ENCODE assay signal across 23 cellular contexts in genomic region chr13:66673401-66673800, GRCh38.
DNase-seq lines count a peak whose midpoint lies in the region; ATAC-seq, FAIRE-seq and TF ChIP-seq lines count a peak whose summit lies in the region.
"Had no signal": no experiment of that assay in that cellular context is flagged by ENCODE, and none has a peak within 500 bp of the region (broad histone marks: within the 10 kb centered on the region; RNA-seq: fewer than 3 reads in every experiment).

No MANE protein-coding gene starts in this region.

- DNase-seq in HCT116 (ENCODE audit: low read depth, low spot score) = no peak
- peak; percentile 97 for DNase-seq in astrocyte (ENCODE audit: low read depth)
- DNase-seq in foreskin keratinocyte = peak; percentile 13 to 65
- DNase-seq in AML-193 (lab: John Stamatoyannopoulos, UW) = no peak
- DNase-seq in upper lobe of right lung = no peak
- DNase-seq in NCI-H2107 (lab: John Stamatoyannopoulos, UW) = no peak
- DNase-seq: activated CD8-positive, alpha-beta memory T cell treated with anti-CD3 and anti-CD28 coated beads for 24 hours; amygdala; dorsolateral prefrontal cortex; left ventricle myocardium inferior; NCI-H187 treated with DMSO at 0.1 percent for 48 hours; NCI-H524 treated with DMSO at 0.1 percent for 48 hours; PC-3; stimulated activated CD4-positive, alpha-beta T cell treated with anti-CD3 and anti-CD28 coated beads, Interleukin-12 subunit alpha, Interleukin-12 subunit beta, amount 100 ng/mL, for 4 hours; stimulated activated naive CD8-positive, alpha-beta T cell treated with anti-CD3 and anti-CD28 coated beads, Interleukin-15, Interleukin-2, amounts not matched to agents 100 U/mL and 50 U/mL, for 24 hours had no signal

- peaks cover 7% of the 10 kb centered on the region for H3K9me3 Mint-ChIP-seq in astrocyte (ENCODE audit: unreplicated experiment)

- H3K4me2 ChIP-seq in HCT116 (ENCODE audit: low read length) (no peak overlapping the region), astrocyte (ENCODE audit: low read length) (no peak overlapping the region)

- no peak overlapping the region for H3K4me3 ChIP-seq in ACC112 (ENCODE audit: low read depth, low read length)
- no peak overlapping the region for H3K4me3 ChIP-seq in HCT116 (replicated peaks in 1 of 2; ENCODE audit: low read depth in 1 of 2, low read length in 2 of 2)
- H3K4me3 ChIP-seq in astrocyte (ENCODE audit: insufficient read depth, low read depth, low read length) = no peak overlapping the region
- H3K4me3 ChIP-seq in upper lobe of right lung = no peak overlapping the region
- H3K4me3 ChIP-seq: dorsolateral prefrontal cortex, left ventricle myocardium inferior had no signal

- no peak for FAIRE-seq in astrocyte (lab: Jason Lieb, UNC)
- FAIRE-seq: D721Med, GM18507, GM19239 had no signal

- H3K27ac ChIP-seq in ACC112 (ENCODE audit: low read depth, low read length) (peak overlapping the region; percentile 59), HCT116 (ENCODE audit: low read depth, low read length) (no peak overlapping the region), astrocyte (ENCODE audit: low read depth, low read length) (no peak overlapping the region), foreskin keratinocyte (no peak overlapping the region), upper lobe of right lung (no peak overlapping the region)
- H3K27ac ChIP-seq: left ventricle myocardium inferior, VCaP had no signal

- no peaks in the 10 kb centered on the region for H3K27me3 Mint-ChIP-seq in astrocyte (ENCODE audit: low read depth, unreplicated experiment)
- H3K27me3 Mint-ChIP-seq: activated T-helper 17 cell treated with anti-CD3 and anti-CD28 coated beads, Interleukin-2, amount 50 U/mL, for 72 hours had no signal

- H3K9me3 ChIP-seq in HCT116 (ENCODE audit: control insufficient read depth in 1 of 2, insufficient read depth in 1 of 2, low read depth in 1 of 2, low read length in 2 of 2) = no peaks in the 10 kb centered on the region
- H3K9me3 ChIP-seq in astrocyte (ENCODE audit: insufficient read depth, low read depth, low read length) = peaks cover 3% of the 10 kb centered on the region
- H3K9me3 ChIP-seq in upper lobe of right lung = no peaks in the 10 kb centered on the region

- peak overlapping the region; percentile 85 for H3K27ac Mint-ChIP-seq in astrocyte (ENCODE audit: unreplicated experiment)
- H3K27ac Mint-ChIP-seq: activated T-helper 17 cell treated with anti-CD3 and anti-CD28 coated beads, Interleukin-2, amount 50 U/mL, for 72 hours had no signal

- no peaks in the 10 kb centered on the region for H3K79me2 ChIP-seq in ACC112 (ENCODE audit: control insufficient read depth, insufficient read depth, low read length, unreplicated experiment)
- no peaks in the 10 kb centered on the region for H3K79me2 ChIP-seq in HCT116 (ENCODE audit: insufficient read depth, low read length)
- no peaks in the 10 kb centered on the region for H3K79me2 ChIP-seq in astrocyte (ENCODE audit: insufficient read depth, low read length)

- H3K9ac ChIP-seq in HCT116 (ENCODE audit: low read length) (no peak overlapping the region), astrocyte (ENCODE audit: low read length) (no peak overlapping the region)

- intact Hi-C loops in HCT116 (cut with micrococcal nuclease) (no loop called here), upper lobe of right lung (cut with DNase I) (no loop called here)

- no peak overlapping the region for H3K4me3 Mint-ChIP-seq in astrocyte (ENCODE audit: unreplicated experiment)
- H3K4me3 Mint-ChIP-seq: activated T-helper 17 cell treated with anti-CD3 and anti-CD28 coated beads, Interleukin-2, amount 50 U/mL, for 72 hours had no signal

- H3K4me1 ChIP-seq in ACC112 (ENCODE audit: control insufficient read depth, insufficient read depth, low read length, unreplicated experiment) (peaks cover 12% of the 10 kb centered on the region), HCT116 (ENCODE audit: control insufficient read depth in 1 of 2, insufficient read depth in 2 of 2, low read length in 2 of 2) (peaks cover 0 to 5% of the 10 kb centered on the region in 2 experiments; a peak in 1 of 4 replicates), astrocyte (ENCODE audit: insufficient read depth, low read length) (no peaks in the 10 kb centered on the region), foreskin keratinocyte (no peaks in the 10 kb centered on the region), upper lobe of right lung (no peaks in the 10 kb centered on the region)
- H3K4me1 ChIP-seq: left ventricle myocardium inferior had no signal

- peak; percentile 32; the same call in 1 of the 2 replicates for ATAC-seq in HCT116
- ATAC-seq in foreskin keratinocyte = no peak
- no peak for ATAC-seq in GM18502 (IDR thresholded peaks at IDR 0.05; ENCODE audit: poor library complexity, unreplicated experiment)
- ATAC-seq in upper lobe of right lung = no peak
- ATAC-seq: activated T-helper 17 cell treated with anti-CD3 and anti-CD28 coated beads, Interleukin-2, amount 50 U/mL, for 72 hours; esophagus mucosa; PC-3; stimulated activated naive CD8-positive, alpha-beta T cell treated with anti-CD3 and anti-CD28 coated beads, Interleukin-15, Interleukin-2, amounts not matched to agents 100 U/mL and 50 U/mL, for 24 hours had no signal

- no peak for TF ChIP-seq CTCF in HCT116 (IDR thresholded peaks at IDR 0.05 in 2 of 3, conservative IDR thresholded peaks at IDR 0.05 in 1 of 3; ENCODE audit: borderline replicate concordance in 1 of 3, insufficient read depth in 1 of 3, low read depth in 2 of 3, low read length in 2 of 3)
- TF ChIP-seq CTCF in astrocyte (IDR thresholded peaks at IDR 0.05; ENCODE audit: insufficient read depth, low read depth, low read length) = no peak
- no peak for TF ChIP-seq CTCF in foreskin keratinocyte (conservative IDR thresholded peaks at IDR 0.05)
- no peak for TF ChIP-seq CTCF in upper lobe of right lung (IDR thresholded peaks at IDR 0.05)

- TF ChIP-seq RAD21 in HCT116 (IDR thresholded peaks at IDR 0.05; ENCODE audit: low read depth) = no peak

- H3K36me3 ChIP-seq in ACC112 (ENCODE audit: insufficient read depth, low read length) (no peaks in the 10 kb centered on the region), HCT116 (ENCODE audit: control insufficient read depth in 1 of 2, insufficient read depth in 2 of 2, low read length in 2 of 2) (no peaks in the 10 kb centered on the region), astrocyte (ENCODE audit: insufficient read depth, low read length) (no peaks in the 10 kb centered on the region), upper lobe of right lung (no peaks in the 10 kb centered on the region)
- H3K36me3 ChIP-seq: left ventricle myocardium inferior had no signal

- H2AFZ ChIP-seq in ACC112 (ENCODE audit: low read length, unreplicated experiment) (no peak overlapping the region), HCT116 (ENCODE audit: low read depth, low read length, poor library complexity, severe bottlenecking) (no peak overlapping the region), astrocyte (ENCODE audit: low read depth, low read length) (no peak overlapping the region)

- POLR2A ChIA-PET in HCT116 (lab: Charles Lee) = no interaction called here

- peaks cover 2% of the 10 kb centered on the region for H3K36me3 Mint-ChIP-seq in astrocyte (ENCODE audit: low read depth, unreplicated experiment)

- RAD21 ChIA-PET in HCT116 (lab: Charles Lee; ENCODE audit: low non-redundant PET in 1 of 2, low total read pairs in 2 of 2, uncharacterized antibody in 2 of 2, unreplicated experiment in 2 of 2) = no interaction called here

- H4K20me1 ChIP-seq in HCT116 (ENCODE audit: insufficient read depth) = no peaks in the 10 kb centered on the region
- no peaks in the 10 kb centered on the region for H4K20me1 ChIP-seq in astrocyte (ENCODE audit: insufficient read depth, low read length)

- CTCF ChIA-PET in HCT116 (lab: Charles Lee) = no interaction called here

- H3K27me3 ChIP-seq in ACC112 (ENCODE audit: insufficient read depth, low read length) (no peaks in the 10 kb centered on the region), HCT116 (ENCODE audit: insufficient read depth, low read length) (no peaks in the 10 kb centered on the region), astrocyte (ENCODE audit: insufficient read depth, low read length) (no peaks in the 10 kb centered on the region), foreskin keratinocyte (no peaks in the 10 kb centered on the region), upper lobe of right lung (no peaks in the 10 kb centered on the region)
- H3K27me3 ChIP-seq: dorsolateral prefrontal cortex had no signal

- no TSS peak for BruUV-seq in HCT116 (replicated peaks; lab: Mats Ljungman, UMichigan)

- peaks cover 15% of the 10 kb centered on the region for H3K4me1 Mint-ChIP-seq in astrocyte (ENCODE audit: low read depth, unreplicated experiment)
- H3K4me1 Mint-ChIP-seq: activated T-helper 17 cell treated with anti-CD3 and anti-CD28 coated beads, Interleukin-2, amount 50 U/mL, for 72 hours had no signal

- no peaks in the 10 kb centered on the region for H3K9me2 ChIP-seq in HCT116 (ENCODE audit: insufficient read depth)

- TF ChIP-seq POLR2A in HCT116 (IDR thresholded peaks at IDR 0.05; ENCODE audit: borderline replicate concordance, extremely low read depth, insufficient read depth, insufficient read length) = no peak

TF ChIP-seq in HCT116, 20 proteins besides CTCF, POLR2A, EP300 and RAD21:
- no peak for TF ChIP-seq SP1 (IDR thresholded peaks at IDR 0.05; ENCODE audit: low read depth)
- TF ChIP-seq SRF (IDR thresholded peaks at IDR 0.05; ENCODE audit: low read depth) = no peak
- no peak for TF ChIP-seq CEBPB (IDR thresholded peaks at IDR 0.05; ENCODE audit: low read depth)
- no peak for TF ChIP-seq ZBTB33 (IDR thresholded peaks at IDR 0.05; ENCODE audit: extremely low read depth, insufficient replicate concordance, low read length)
- TF ChIP-seq ZFX (IDR thresholded peaks at IDR 0.05) = no peak
- TF ChIP-seq JUND (IDR thresholded peaks at IDR 0.05) = no peak
- TF ChIP-seq ELF1 (IDR thresholded peaks at IDR 0.05; ENCODE audit: borderline replicate concordance, low read depth) = no peak
- TF ChIP-seq EZH2phosphoT487 (IDR thresholded peaks at IDR 0.05; ENCODE audit: borderline replicate concordance) = no peak

Comparison
In these comparisons a context has a peak if more than half of its experiments do, and no peak if none do; other contexts are left out.
1. DNase-seq: peak in astrocyte (single experiment) and foreskin keratinocyte (2 of 2); none in HCT116 (single experiment), AML-193 (0 of 2), upper lobe of right lung (single experiment) and NCI-H2107 (single experiment).